In genomic region chr1:111989531-111990025, GRCh38 we compare ENCODE assay signal across 8 cellular contexts. TPM values are rescaled to one million over a fixed set of nuclear protein-coding genes. Genes with fewer than 3 reads are reported as not detected.
A peak's percentile ranks its signal among the peaks of the same experiment; 100 is the strongest.
DNase-seq lines count a peak whose midpoint lies in the region; ATAC-seq and TF ChIP-seq lines count a peak whose summit lies in the region.

Gene KCND3 (minus strand): TSS chr1:111989668.

- H3K36me3 ChIP-seq in brain microvascular endothelial cell (replicated peaks) (no peaks in the 10 kb centered on the region), skeletal muscle satellite cell (ENCODE audit: insufficient read depth, low read length) (no peaks in the 10 kb centered on the region)

- peaks cover 0 to 14% (median 10%) of the 10 kb centered on the region in 3 donors for H3K4me1 Mint-ChIP-seq in IgD-negative memory B cell

- H3K4me2 ChIP-seq in skeletal muscle satellite cell (ENCODE audit: low read length), result peak within 1 kb of the TSS; percentile 81

- H3K27me3 ChIP-seq in brain microvascular endothelial cell (replicated peaks) (peaks cover 47% of the 10 kb centered on the region), skeletal muscle satellite cell (ENCODE audit: control insufficient read depth, insufficient read depth, low read length) (peaks cover 83% of the 10 kb centered on the region)

- no peaks in the 10 kb centered on the region for H3K36me3 Mint-ChIP-seq in IgD-negative memory B cell

- H3K27ac ChIP-seq in brain microvascular endothelial cell, result no peak within 1 kb of the TSS

- in situ Hi-C loops in brain microvascular endothelial cell (cut with HindIII; ENCODE audit: low pct_ligation_motif_present, low sequenced_read_pairs), result no loop called here

- TF ChIP-seq CTCF in brain microvascular endothelial cell (IDR thresholded peaks at IDR 0.05; ENCODE audit: low read depth, low read length, missing control alignments), result no peak

- peak; percentile 86 for DNase-seq in COLO668 (lab: John Stamatoyannopoulos, UW; ENCODE audit: unreplicated experiment)
- no peak for DNase-seq in brain microvascular endothelial cell
- DNase-seq in iPS-NIHi11 (ENCODE audit: low spot score), result peak; percentile 55
- no peak for DNase-seq in kidney glomerular epithelial cell (lab: John Stamatoyannopoulos, UW)
- DNase-seq in glomerular visceral epithelial cell (ENCODE audit: extremely low spot score), result no peak

- no peaks in the 10 kb centered on the region for H3K9me3 ChIP-seq in skeletal muscle satellite cell (replicated peaks; ENCODE audit: low read length)

- peaks cover 2% of the 10 kb centered on the region for H3K4me1 ChIP-seq in skeletal muscle satellite cell (ENCODE audit: control insufficient read depth, insufficient read depth, low read length)

- H3K27me3 Mint-ChIP-seq in IgD-negative memory B cell, result peaks cover 51% of the 10 kb centered on the region

- peak within 1 kb of the TSS; percentile 69 to 85 (median 82) for H3K4me3 Mint-ChIP-seq in IgD-negative memory B cell

- no peak within 1 kb of the TSS for H3K9ac ChIP-seq in skeletal muscle satellite cell (ENCODE audit: low read depth, low read length)

- no peak for ATAC-seq in GM19328 (IDR thresholded peaks at IDR 0.05; ENCODE audit: unreplicated experiment)

- no peak within 1 kb of the TSS for H3K27ac Mint-ChIP-seq in IgD-negative memory B cell

- H3K9me3 Mint-ChIP-seq in IgD-negative memory B cell, result no peaks in the 10 kb centered on the region

- peak within 1 kb of the TSS; percentile 27 for H3K4me3 ChIP-seq in brain microvascular endothelial cell (ENCODE audit: low read depth, low read length)
- H3K4me3 ChIP-seq in skeletal muscle satellite cell (ENCODE audit: low read length), result peak within 1 kb of the TSS; percentile 62

RNA-seq across cellular contexts. Expression of gene KCND3, which starts in this region (rescaled TPM):
- polyA plus RNA-seq in IgD-negative memory B cell, result not detected
- under 0.01 TPM in 1 of 2 replicates, not detected in the other for total RNA-seq in skeletal muscle satellite cell (2012; rRNA removed)

Comparison
In these comparisons a context has a peak if more than half of its experiments do, and no peak if none do; other contexts are left out.
1. DNase-seq: peak in COLO668 (single experiment) and iPS-NIHi11 (single experiment); none in brain microvascular endothelial cell (single experiment), kidney glomerular epithelial cell (single experiment) and glomerular visceral epithelial cell (single experiment).